Comparison of ENCODE assay signal across 30 cellular contexts in genomic region chr7:40477094-40477493, GRCh38.
"Had no signal": no experiment of that assay in that cellular context is flagged by ENCODE, and none has a peak within 500 bp of the region (broad histone marks: within the 10 kb centered on the region; RNA-seq: fewer than 3 reads in every experiment).

No MANE protein-coding gene starts in this region.

- H3K4me3 Mint-ChIP-seq: activated CD4-positive, alpha-beta memory T cell treated with anti-CD3 and anti-CD28 coated beads for 36 hours; activated CD4-positive, alpha-beta T cell treated with anti-CD3 and anti-CD28 coated beads for 36 hours; activated CD4-positive, alpha-beta T cell treated with anti-CD3 and anti-CD28 coated beads, Interleukin-2, amount 10 ng/mL, durations not matched to agents 24 days and 14 days; activated CD8-positive, alpha-beta memory T cell treated with anti-CD3 and anti-CD28 coated beads, Interleukin-2, amount 10 ng/mL, durations not matched to agents 7 days and 5 days; activated CD8-positive, alpha-beta T cell treated with anti-CD3 and anti-CD28 coated beads, Interleukin-2, amount 10 ng/mL, durations not matched to agents 7 days and 5 days; activated naive CD4-positive, alpha-beta T cell treated with anti-CD3 and anti-CD28 coated beads for 36 hours; activated naive CD4-positive, alpha-beta T cell treated with anti-CD3 and anti-CD28 coated beads, Interleukin-2, amount 50 U/mL, for 24 hours; activated naive CD8-positive, alpha-beta T cell treated with anti-CD3 and anti-CD28 coated beads for 36 hours; activated naive CD8-positive, alpha-beta T cell treated with anti-CD3 and anti-CD28 coated beads, Interleukin-2, amount 50 U/mL, for 24 hours; activated T-helper 1 cell treated with anti-CD3 and anti-CD28 coated beads, Interleukin-12 subunit alpha, Interleukin-12 subunit beta, Interleukin-2, Interleukin-4 antibody, amounts not matched to agents 30 ng/mL and 10 ng/mL and 1 ng/mL, durations not matched to agents 14 hours and 24 hours and 36 hours had no signal

- ATAC-seq: activated CD4-positive, alpha-beta T cell treated with anti-CD3 and anti-CD28 coated beads for 36 hours; activated CD8-positive, alpha-beta memory T cell treated with anti-CD3 and anti-CD28 coated beads, Interleukin-2, amount 10 ng/mL, durations not matched to agents 7 days and 5 days; activated CD8-positive, alpha-beta T cell treated with anti-CD3 and anti-CD28 coated beads, Interleukin-2, amount 10 ng/mL, durations not matched to agents 7 days and 5 days; activated naive CD8-positive, alpha-beta T cell treated with anti-CD3 and anti-CD28 coated beads, Interleukin-2, amount 50 U/mL, for 24 hours; body of pancreas; esophagus mucosa; gastrocnemius medialis; heart right ventricle had no signal

- H3K4me1 Mint-ChIP-seq: activated naive CD4-positive, alpha-beta T cell treated with anti-CD3 and anti-CD28 coated beads, Interleukin-2, amount 50 U/mL, for 24 hours had no signal

- FAIRE-seq: endometrium had no signal

- H3K27me3 Mint-ChIP-seq: activated CD4-positive, alpha-beta memory T cell treated with anti-CD3 and anti-CD28 coated beads for 36 hours; activated CD4-positive, alpha-beta T cell treated with anti-CD3 and anti-CD28 coated beads for 36 hours; activated CD8-positive, alpha-beta memory T cell treated with anti-CD3 and anti-CD28 coated beads, Interleukin-2, amount 10 ng/mL, durations not matched to agents 7 days and 5 days; activated naive CD4-positive, alpha-beta T cell treated with anti-CD3 and anti-CD28 coated beads, Interleukin-2, amount 50 U/mL, for 24 hours; activated naive CD8-positive, alpha-beta T cell treated with anti-CD3 and anti-CD28 coated beads for 36 hours; activated naive CD8-positive, alpha-beta T cell treated with anti-CD3 and anti-CD28 coated beads, Interleukin-2, amount 50 U/mL, for 24 hours had no signal

- H3K9me3 Mint-ChIP-seq: activated CD4-positive, alpha-beta memory T cell treated with anti-CD3 and anti-CD28 coated beads for 36 hours; activated CD4-positive, alpha-beta T cell treated with anti-CD3 and anti-CD28 coated beads, Interleukin-2, amount 10 ng/mL, durations not matched to agents 24 days and 14 days; activated naive CD4-positive, alpha-beta T cell treated with anti-CD3 and anti-CD28 coated beads for 36 hours; activated naive CD4-positive, alpha-beta T cell treated with anti-CD3 and anti-CD28 coated beads, Interleukin-2, amount 50 U/mL, for 24 hours; activated naive CD8-positive, alpha-beta T cell treated with anti-CD3 and anti-CD28 coated beads for 36 hours; activated naive CD8-positive, alpha-beta T cell treated with anti-CD3 and anti-CD28 coated beads, Interleukin-2, amount 50 U/mL, for 24 hours; activated T-helper 1 cell treated with anti-CD3 and anti-CD28 coated beads, Interleukin-12 subunit alpha, Interleukin-12 subunit beta, Interleukin-2, Interleukin-4 antibody, amounts not matched to agents 30 ng/mL and 10 ng/mL and 1 ng/mL, durations not matched to agents 14 hours and 24 hours and 36 hours; activated T-helper 2 cell treated with anti-CD3 and anti-CD28 coated beads, Interferon-gamma antibody, Interleukin-2, Interleukin-4, amounts not matched to agents 10 μg/mL and 5 μg/mL and 100 μg/mL, durations not matched to agents 14 hours and 24 hours and 36 hours had no signal

- H3K36me3 Mint-ChIP-seq: activated CD4-positive, alpha-beta memory T cell treated with anti-CD3 and anti-CD28 coated beads for 36 hours; activated CD8-positive, alpha-beta memory T cell treated with anti-CD3 and anti-CD28 coated beads, Interleukin-2, amount 10 ng/mL, durations not matched to agents 7 days and 5 days; activated naive CD4-positive, alpha-beta T cell treated with anti-CD3 and anti-CD28 coated beads, Interleukin-2, amount 50 U/mL, for 24 hours; activated naive CD8-positive, alpha-beta T cell treated with anti-CD3 and anti-CD28 coated beads for 36 hours had no signal

- DNase-seq: activated CD4-positive, alpha-beta memory T cell treated with anti-CD3 and anti-CD28 coated beads for 36 hours; activated CD4-positive, alpha-beta T cell treated with anti-CD3 and anti-CD28 coated beads for 36 hours; activated CD4-positive, alpha-beta T cell treated with anti-CD3 and anti-CD28 coated beads, Interleukin-2, amount 10 ng/mL, durations not matched to agents 24 days and 14 days; activated CD4-positive, CD25-positive, alpha-beta regulatory T cell; activated CD4-positive, CD25-positive, alpha-beta regulatory T cell treated with anti-CD3 and anti-CD28 coated beads, Interleukin-2, amount 50 U/mL, for 72 hours; activated CD8-positive, alpha-beta memory T cell treated with anti-CD3 and anti-CD28 coated beads, Interleukin-2, amount 10 ng/mL, durations not matched to agents 7 days and 5 days; activated CD8-positive, alpha-beta memory T cell treated with anti-CD3 and anti-CD28 coated beads, Interleukin-2, amount 50 U/mL, for 4 hours; activated CD8-positive, alpha-beta T cell treated with anti-CD3 and anti-CD28 coated beads, Interleukin-2, amount 10 ng/mL, durations not matched to agents 7 days and 5 days; activated effector memory CD4-positive, alpha-beta T cell treated with anti-CD3 and anti-CD28 coated beads, Interleukin-2, amount 50 U/mL, for 16 hours; activated naive CD4-positive, alpha-beta T cell treated with anti-CD3 and anti-CD28 coated beads for 36 hours; activated naive CD8-positive, alpha-beta T cell treated with anti-CD3 and anti-CD28 coated beads for 36 hours; activated naive CD8-positive, alpha-beta T cell treated with anti-CD3 and anti-CD28 coated beads, Interleukin-2, amount 50 U/mL, for 24 hours; activated T-cell treated with anti-CD3 and anti-CD28 coated beads, Interleukin-2, amount 50 U/mL, for 1 hour; activated T-cell treated with anti-CD3 and anti-CD28 coated beads, Interleukin-2, amount 50 U/mL, for 48 hours; adrenal gland; amygdala; aorta; body of pancreas; caudate nucleus; colonic mucosa; effector CD8-positive, alpha-beta T cell; foreskin fibroblast; gastrocnemius medialis; heart right ventricle; T-helper 2 cell had no signal

- H3K27ac Mint-ChIP-seq: activated CD4-positive, alpha-beta memory T cell treated with anti-CD3 and anti-CD28 coated beads for 36 hours; activated CD4-positive, alpha-beta T cell treated with anti-CD3 and anti-CD28 coated beads for 36 hours; activated CD4-positive, alpha-beta T cell treated with anti-CD3 and anti-CD28 coated beads, Interleukin-2, amount 10 ng/mL, durations not matched to agents 24 days and 14 days; activated CD8-positive, alpha-beta memory T cell treated with anti-CD3 and anti-CD28 coated beads, Interleukin-2, amount 10 ng/mL, durations not matched to agents 7 days and 5 days; activated CD8-positive, alpha-beta T cell treated with anti-CD3 and anti-CD28 coated beads, Interleukin-2, amount 10 ng/mL, durations not matched to agents 7 days and 5 days; activated naive CD4-positive, alpha-beta T cell treated with anti-CD3 and anti-CD28 coated beads for 36 hours; activated naive CD4-positive, alpha-beta T cell treated with anti-CD3 and anti-CD28 coated beads, Interleukin-2, amount 50 U/mL, for 24 hours; activated naive CD8-positive, alpha-beta T cell treated with anti-CD3 and anti-CD28 coated beads for 36 hours; activated naive CD8-positive, alpha-beta T cell treated with anti-CD3 and anti-CD28 coated beads, Interleukin-2, amount 50 U/mL, for 24 hours; activated T-helper 1 cell treated with anti-CD3 and anti-CD28 coated beads, Interleukin-12 subunit alpha, Interleukin-12 subunit beta, Interleukin-2, Interleukin-4 antibody, amounts not matched to agents 30 ng/mL and 10 ng/mL and 1 ng/mL, durations not matched to agents 14 hours and 24 hours and 36 hours; activated T-helper 2 cell treated with anti-CD3 and anti-CD28 coated beads, Interferon-gamma antibody, Interleukin-2, Interleukin-4, amounts not matched to agents 10 μg/mL and 5 μg/mL and 100 μg/mL, durations not matched to agents 14 hours and 24 hours and 36 hours had no signal
